In the genomic region with DNA sequence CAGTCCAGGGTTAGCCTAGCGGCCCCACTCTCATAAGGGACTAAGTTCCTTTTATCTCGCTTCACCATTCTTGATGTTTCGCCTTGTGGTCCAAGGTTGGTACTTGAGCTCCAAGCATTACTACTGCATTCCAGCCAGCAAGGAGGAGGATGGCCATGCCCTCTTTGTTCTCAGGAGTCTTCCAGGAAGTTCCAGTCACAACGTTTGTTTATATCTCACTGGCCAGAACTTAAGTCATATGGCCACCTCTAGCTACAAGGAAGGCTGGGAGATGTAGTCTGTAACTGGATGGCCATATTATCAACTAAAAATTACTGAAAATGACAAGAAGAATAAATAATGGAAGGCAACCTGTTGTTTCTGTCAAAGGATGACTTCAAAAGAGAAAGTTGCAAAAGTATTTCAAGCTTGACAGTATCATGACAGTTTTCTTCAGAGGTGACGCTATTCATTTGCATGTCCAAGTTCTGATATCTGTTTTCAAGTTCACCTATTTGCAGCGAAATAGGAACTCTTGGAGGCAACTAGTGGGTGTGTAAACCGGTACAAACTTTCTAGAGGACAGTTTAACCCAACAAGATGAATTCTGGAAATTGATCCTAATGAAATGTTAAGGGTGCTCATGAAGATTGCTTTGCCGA, we compare ENCODE assay signal across 12 cellular contexts.
DNase-seq lines count a peak whose midpoint lies in the region; ATAC-seq and TF ChIP-seq lines count a peak whose summit lies in the region.
"Had no signal": no experiment of that assay in that cellular context is flagged by ENCODE, and none has a peak within 500 bp of the region (broad histone marks: within the 10 kb centered on the region; RNA-seq: fewer than 3 reads in every experiment).

No MANE protein-coding gene starts in this region.

- H3K27ac ChIP-seq in body of pancreas, result no peak overlapping the region
- no peak overlapping the region for H3K27ac ChIP-seq in left lung
- H3K27ac ChIP-seq: neutrophil had no signal

- no peaks in the 10 kb centered on the region for H3K27me3 ChIP-seq in body of pancreas
- H3K27me3 ChIP-seq in left lung, result no peaks in the 10 kb centered on the region
- H3K27me3 ChIP-seq: neutrophil had no signal

- DNase-seq in AG20443 (ENCODE audit: low spot score) (peak; percentile 18), body of pancreas (no peak), left lung (no peak), NCI-H2081 treated with DMSO at 0.1 percent for 48 hours (lab: John Stamatoyannopoulos, UW) (no peak)
- DNase-seq in stimulated activated CD8-positive, alpha-beta memory T cell treated with anti-CD3 and anti-CD28 coated beads, Interleukin-4, amount 100 ng/mL, for 48 hours, result no peak
- DNase-seq: erythroblast; NCI-H1105 treated with DMSO at 0.1 percent for 48 hours; stimulated activated CD4-positive, alpha-beta T cell treated with anti-CD3 and anti-CD28 coated beads, Interleukin-4, amount 100 ng/mL, for 24 hours had no signal

- TF ChIP-seq CTCF in body of pancreas (IDR thresholded peaks at IDR 0.05) (no peak), left lung (IDR thresholded peaks at IDR 0.05) (no peak)

- H3K9me3 ChIP-seq in body of pancreas, result no peaks in the 10 kb centered on the region
- H3K9me3 ChIP-seq in left lung, result no peaks in the 10 kb centered on the region
- H3K9me3 ChIP-seq: neutrophil had no signal

- TF ChIP-seq EP300 in Ishikawa (IDR thresholded peaks at IDR 0.05; ENCODE audit: borderline replicate concordance), result no peak

- no peak for TF ChIP-seq RAD21 in Ishikawa (IDR thresholded peaks at IDR 0.05; ENCODE audit: low read depth)

- TF ChIP-seq POLR2A in body of pancreas (IDR thresholded peaks at IDR 0.05), result no peak

- H3K4me3 ChIP-seq in body of pancreas (no peak overlapping the region), left lung (no peak overlapping the region)

- H3K4me1 ChIP-seq in body of pancreas, result no peaks in the 10 kb centered on the region
- no peaks in the 10 kb centered on the region for H3K4me1 ChIP-seq in left lung

- H3K36me3 ChIP-seq in body of pancreas (replicated peaks in 1 of 2; ENCODE audit: insufficient read depth in 1 of 2, low read depth in 2 of 2), result no peaks in the 10 kb centered on the region
- H3K36me3 ChIP-seq in left lung, result peaks cover 0 to 7% of the 10 kb centered on the region in 2 donors

- ATAC-seq in body of pancreas, result peak; percentile 35
- ATAC-seq in left lung, result peak; percentile 70
- ATAC-seq in HG02970 (IDR thresholded peaks at IDR 0.05; ENCODE audit: low FRiP score, unreplicated experiment), result no peak
- ATAC-seq in GM19328 (IDR thresholded peaks at IDR 0.05; ENCODE audit: unreplicated experiment), result no peak

- 82 to 85% methylated on average over 8 of the region's 8 CpGs for WGBS in body of pancreas, 2 donors

- intact Hi-C loops in body of pancreas (cut with DNase I), result no loop called here
- intact Hi-C loops in left lung (cut with DNase I), result no loop called here

TF ChIP-seq in Ishikawa, 13 proteins besides CTCF, POLR2A, EP300 and RAD21:
- no peak for TF ChIP-seq YY1 (IDR thresholded peaks at IDR 0.05; ENCODE audit: low read depth)
- TF ChIP-seq, protein P1, sequence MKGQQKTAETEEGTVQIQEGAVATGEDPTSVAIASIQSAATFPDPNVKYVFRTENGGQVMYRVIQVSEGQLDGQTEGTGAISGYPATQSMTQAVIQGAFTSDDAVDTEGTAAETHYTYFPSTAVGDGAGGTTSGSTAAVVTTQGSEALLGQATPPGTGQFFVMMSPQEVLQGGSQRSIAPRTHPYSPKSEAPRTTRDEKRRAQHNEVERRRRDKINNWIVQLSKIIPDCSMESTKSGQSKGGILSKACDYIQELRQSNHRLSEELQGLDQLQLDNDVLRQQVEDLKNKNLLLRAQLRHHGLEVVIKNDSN (IDR thresholded peaks at IDR 0.05), result peak; percentile 71
TF ChIP-seq in Ishikawa: peak in this region for 1.

Comparison
In these comparisons a context has a peak if more than half of its experiments do, and no peak if none do; other contexts are left out.
1. ATAC-seq: peak in body of pancreas (single experiment) and left lung (single experiment); none in HG02970 (single experiment) and GM19328 (single experiment).